8 cellular contexts compared by ENCODE assay signal in genomic region chr6:34425498-34426410, GRCh38. TPM values are rescaled to one million over a fixed set of nuclear protein-coding genes. Genes with fewer than 3 reads are reported as not detected.
A peak's percentile ranks its signal among the peaks of the same experiment; 100 is the strongest.
DNase-seq lines count a peak whose midpoint lies in the region; ATAC-seq, FAIRE-seq and TF ChIP-seq lines count a peak whose summit lies in the region.

TSS of gene RPS10 (minus strand) at chr6:34426069. CDS start at chr6:34425221, 848 bp downstream.

- H3K27me3 Mint-ChIP-seq in T-cell, result no peaks in the 10 kb centered on the region

- H3K9ac ChIP-seq in adipocyte (ENCODE audit: low read length), result peak within 1 kb of the TSS; percentile 93

- H3K9me3 ChIP-seq in adipocyte (ENCODE audit: control insufficient read depth, low read length) (peaks cover under 1% of the 10 kb centered on the region), pancreas (no peaks in the 10 kb centered on the region), thyroid gland (no peaks in the 10 kb centered on the region)

- no peaks in the 10 kb centered on the region for H3K9me3 Mint-ChIP-seq in T-cell

- H3K4me3 ChIP-seq in GM08714 (ENCODE audit: low read length) (peak within 1 kb of the TSS; percentile 84), adipocyte (ENCODE audit: low read length) (peak within 1 kb of the TSS; percentile 86), pancreas (peak within 1 kb of the TSS; percentile 57 to 79 (median 70)), thyroid gland (replicated peaks in 1 of 3) (peak within 1 kb of the TSS; percentile 82 to 86 (median 83))

- H3K36me3 ChIP-seq in adipocyte (ENCODE audit: control insufficient read depth, insufficient read depth, low read length, severe bottlenecking) (peaks cover 39% of the 10 kb centered on the region), pancreas (peaks cover 0 to 35% (median 28%) of the 10 kb centered on the region in 3 donors), thyroid gland (peaks cover 39 to 42% of the 10 kb centered on the region in 2 donors)

- intact Hi-C loops in Right ventricle myocardium superior (cut with DNase I) (no loop called here), pancreas (cut with DNase I) (no loop called here), thyroid gland (cut with DNase I) (no loop called here)

- CTCF ChIA-PET in T-cell (lab: Charles Lee), result interaction anchor here in 1 of 2 donors (0.6 to 2.2 kb wide), 4 partner anchors 11 to 462 kb away, joined by 3 to 10 read pairs (median 4); partner anchors contain the start of gene TAF11

- H3K4me1 Mint-ChIP-seq in T-cell, result peaks cover 28 to 39% (median 38%) of the 10 kb centered on the region in 3 donors

- H3K4me1 ChIP-seq in adipocyte (ENCODE audit: control insufficient read depth, insufficient read depth, low read length) (peaks cover 19% of the 10 kb centered on the region), pancreas (peaks cover 5 to 8% (median 6%) of the 10 kb centered on the region in 3 donors), thyroid gland (peaks cover 5 to 11% of the 10 kb centered on the region in 2 donors)

- TF ChIP-seq CTCF in pancreas (IDR thresholded peaks at IDR 0.05), result no peak
- peak in 1 of 6 experiments; percentile 28 for TF ChIP-seq CTCF in thyroid gland (IDR thresholded peaks at IDR 0.05)

- TF ChIP-seq POLR2A in thyroid gland (IDR thresholded peaks at IDR 0.05), result peak in 1 of 2 donors; percentile 92

- H3K4me3 Mint-ChIP-seq in T-cell, result peak within 1 kb of the TSS; percentile 96 to 99 (median 98)

- H3K27me3 ChIP-seq in adipocyte (replicated peaks; ENCODE audit: control insufficient read depth, insufficient read depth, low read length) (no peaks in the 10 kb centered on the region), pancreas (no peaks in the 10 kb centered on the region), thyroid gland (no peaks in the 10 kb centered on the region)

- peak; percentile 91 for ATAC-seq in HG02763 (IDR thresholded peaks at IDR 0.05; ENCODE audit: unreplicated experiment)
- ATAC-seq in T-cell (replicated peaks in 1 of 4), result peak; percentile 96 to 98 (median 98)
- peak; percentile 99 for ATAC-seq in Right ventricle myocardium superior (ENCODE audit: poor library complexity)
- ATAC-seq in pancreas, result peak; percentile 99 to 100 (median 99)

- H3K27ac ChIP-seq in pancreas (peak within 1 kb of the TSS; percentile 58 to 82 (median 70)), thyroid gland (peak within 1 kb of the TSS; percentile 84 to 95 (median 85))

- POLR2A ChIA-PET in T-cell (lab: Charles Lee), result interaction anchor here in 1 of 2 donors (0.6 to 0.7 kb wide), 4 partner anchors 30 to 521 kb away, joined by 3 to 6 read pairs (median 4); partner anchors contain the start of gene HMGA1

- peak within 1 kb of the TSS; percentile 98 for H3K27ac Mint-ChIP-seq in T-cell

- DNase-seq in NCI-H146 (lab: John Stamatoyannopoulos, UW) (peak; percentile 94), T-cell (peak; percentile 71 to 90 (median 84)), adipocyte (ENCODE audit: low read depth) (peak; percentile 98), Right ventricle myocardium superior (peak; percentile 97), pancreas (peak; percentile 90 to 97 (median 92)), thyroid gland (peak; percentile 92 to 94)

- WGBS in pancreas, 2 donors, result 1% methylated on average over 52 to 58 of the region's 58 CpGs
- WGBS in thyroid gland, 2 donors, result 0 to 1% methylated on average over 28 to 34 of the region's 58 CpGs

- peaks cover 33% of the 10 kb centered on the region for H3K36me3 Mint-ChIP-seq in T-cell

- FAIRE-seq in pancreas (lab: Jason Lieb, UNC), result no peak

RNA-seq across cellular contexts. Expression of gene RPS10, which starts in this region (rescaled TPM):
- total RNA-seq in T-cell (1,000 to 10,000 TPM; 2,352 to 2,733 (median 2,512) TPM), Right ventricle myocardium superior (638 TPM), pancreas (1,000 to 10,000 TPM in 2 of 6 donors, 100 to 1,000 TPM in 4; 565 to 1,127 (median 903) TPM), thyroid gland (1,000 to 10,000 TPM; 1,548 to 3,114 (median 2,536) TPM)
- polyA plus RNA-seq in pancreas, result 1,000 to 10,000 TPM; 1,140 to 1,334 TPM

Comparison
In these comparisons a context has a peak if more than half of its experiments do, and no peak if none do; other contexts are left out.
1. Peak in every context shown above with its lines: DNase-seq, ATAC-seq, H3K4me3 ChIP-seq and H3K27ac ChIP-seq.